Comparison of ENCODE assay signal across 22 cellular contexts in genomic region chr2:86519349-86519748, GRCh38. TPM values are rescaled to one million over a fixed set of nuclear protein-coding genes. Genes with fewer than 3 reads are reported as not detected.
DNase-seq lines count a peak whose midpoint lies in the region; ATAC-seq, FAIRE-seq and TF ChIP-seq lines count a peak whose summit lies in the region.
"Had no signal": no experiment of that assay in that cellular context is flagged by ENCODE, and none has a peak within 500 bp of the region (broad histone marks: within the 10 kb centered on the region; RNA-seq: fewer than 3 reads in every experiment).

No MANE protein-coding gene starts in this region.

- no peak for TF ChIP-seq CTCF in LNCaP clone FGC (IDR thresholded peaks at IDR 0.05; ENCODE audit: control insufficient read depth, extremely low read depth, insufficient read depth)
- no peak for TF ChIP-seq CTCF in pancreas (IDR thresholded peaks at IDR 0.05)

- no peak overlapping the region for H3K27ac ChIP-seq in pancreas
- H3K27ac ChIP-seq: HL-60, SJSA1 had no signal

- H3K9me3 ChIP-seq in pancreas = no peaks in the 10 kb centered on the region

- intact Hi-C loops in pancreas (cut with DNase I) = no loop called here

- H3K4me1 ChIP-seq in pancreas = no peaks in the 10 kb centered on the region
- H3K4me1 ChIP-seq: SJSA1 had no signal

- FAIRE-seq in pancreas (lab: Jason Lieb, UNC) = peak; percentile 17
- FAIRE-seq: GM12878 had no signal

- no peaks in the 10 kb centered on the region for H3K36me3 ChIP-seq in pancreas

- ATAC-seq in pancreas (no peak), GM21528 (IDR thresholded peaks at IDR 0.05; ENCODE audit: low FRiP score, unreplicated experiment) (no peak), esophagus mucosa (no peak)
- ATAC-seq: GM12878 had no signal

- H3K27me3 ChIP-seq in pancreas = no peaks in the 10 kb centered on the region
- H3K27me3 ChIP-seq: SJSA1 had no signal

- no peak overlapping the region for H3K4me3 ChIP-seq in LNCaP clone FGC (ENCODE audit: low read depth, low read length)
- H3K4me3 ChIP-seq in pancreas = no peak overlapping the region
- H3K4me3 ChIP-seq: GM12878, SJSA1 had no signal

- DNase-seq in DMS53 (lab: John Stamatoyannopoulos, UW) (peak; percentile 17), LNCaP clone FGC (ENCODE audit: low read depth) (peak; percentile 57), brain pericyte (ENCODE audit: low read depth, low spot score) (peak; percentile 24), pancreas (no peak), anterior cingulate cortex (lab: John Stamatoyannopoulos, UW) (no peak), middle frontal gyrus (ENCODE audit: extremely low spot score, low spot score) (no peak)
- DNase-seq: C1 segment of cervical spinal cord; CD8-positive, alpha-beta memory T cell; DMS153; MV-4-11; NCI-H1105; NCI-H1436 treated with DMSO at 0.1 percent for 48 hours; NCI-H187 treated with DMSO at 0.1 percent for 48 hours; NCI-H524 treated with DMSO at 0.1 percent for 48 hours; NCI-H774; Right ventricle myocardium superior; RPMI8226 had no signal

- 98 to 100% methylated on average over 1 of the region's 1 CpG for WGBS in pancreas, 2 donors

RNA-seq across cellular contexts. Expression of gene CHMP3, which starts 43.9 kb away (rescaled TPM):
- total RNA-seq in pancreas (10 to 100 TPM; 62.0 to 87.6 (median 80.9) TPM), esophagus mucosa (93.9 TPM)
- polyA plus RNA-seq in pancreas = 10 to 100 TPM; 25.7 to 48.7 TPM

Comparison
In these comparisons a context has a peak if more than half of its experiments do, and no peak if none do; other contexts are left out.
1. DNase-seq: peak in DMS53 (single experiment), LNCaP clone FGC (single experiment) and brain pericyte (single experiment); none in pancreas (0 of 6), anterior cingulate cortex (0 of 58) and middle frontal gyrus (single experiment).